24 cellular contexts compared by ENCODE assay signal in genomic region chr13:99429670-99430069, GRCh38.
DNase-seq lines count a peak whose midpoint lies in the region; ATAC-seq and TF ChIP-seq lines count a peak whose summit lies in the region.
"Had no signal": no experiment of that assay in that cellular context is flagged by ENCODE, and none has a peak within 500 bp of the region (broad histone marks: within the 10 kb centered on the region; RNA-seq: fewer than 3 reads in every experiment).

No MANE protein-coding gene starts in this region.

- DNase-seq in activated CD4-positive, alpha-beta T cell treated with anti-CD3 and anti-CD28 coated beads, Interleukin-2, amount 10 ng/mL, durations not matched to agents 24 days and 14 days, result no peak
- DNase-seq in activated CD4-positive, alpha-beta T cell treated with anti-CD3 and anti-CD28 coated beads, Interleukin-2, amount 50 U/mL, for 48 hours, result no peak
- DNase-seq in endodermal cell, result peak; percentile 8
- no peak for DNase-seq in NCI-H748 treated with DMSO at 0.1 percent for 48 hours (lab: John Stamatoyannopoulos, UW)
- no peak for DNase-seq in left colon
- DNase-seq: ACHN; Calu3; CD8-positive, alpha-beta memory T cell; DMS153; IMR-90; MV-4-11; NCI-H1694; NCI-H2081; NCI-H2171 treated with DMSO at 0.1 percent for 48 hours; NCI-H524 treated with DMSO at 0.1 percent for 48 hours; PC-9; RPMI8226; SHP77; SW 1271 had no signal

- TF ChIP-seq CTCF in endodermal cell (conservative IDR thresholded peaks at IDR 0.05), result no peak

- H3K27me3 ChIP-seq in BLaER1 treated with 17β-estradiol and CSF1 and Interleukin-3, amounts not matched to agents 10 nM and 100 nM, result no peaks in the 10 kb centered on the region
- no peaks in the 10 kb centered on the region for H3K27me3 ChIP-seq in endodermal cell (ENCODE audit: control insufficient read depth, insufficient read depth, low read length, poor library complexity, severe bottlenecking)

- no peaks in the 10 kb centered on the region for H3K36me3 ChIP-seq in BLaER1 treated with 17β-estradiol and CSF1 and Interleukin-3, amounts not matched to agents 10 nM and 100 nM
- no peaks in the 10 kb centered on the region for H3K36me3 ChIP-seq in endodermal cell (ENCODE audit: control insufficient read depth, insufficient read depth, low read length)

- WGBS in endodermal cell (ENCODE audit: insufficient coverage in 1 of 2, insufficient read length in 1 of 2), 2 experiments, result 95 to 98% methylated on average over 7 to 10 of the region's 10 CpGs

- peak overlapping the region in 9 of 11 experiments; percentile 3 to 50 (median 26); a peak in 13 of 22 replicates for H3K4me2 ChIP-seq in BLaER1 treated with 17β-estradiol and CSF1 and Interleukin-3, amounts not matched to agents 10 nM and 100 nM
- H3K4me2 ChIP-seq: PC-9 had no signal

- no peak for ATAC-seq in GM19351 (IDR thresholded peaks at IDR 0.05; ENCODE audit: unreplicated experiment)
- no peak for ATAC-seq in left colon

- no peak overlapping the region for H3K4me3 ChIP-seq in BLaER1 treated with 17β-estradiol and CSF1 and Interleukin-3, amounts not matched to agents 10 nM and 100 nM
- H3K4me3 ChIP-seq in endodermal cell (ENCODE audit: low read length), result no peak overlapping the region
- H3K4me3 ChIP-seq: PC-9 had no signal

- H3K36me3 Mint-ChIP-seq in activated CD4-positive, alpha-beta T cell treated with anti-CD3 and anti-CD28 coated beads, Interleukin-2, amount 10 ng/mL, durations not matched to agents 24 days and 14 days (ENCODE audit: low read depth), result peaks cover 3% of the 10 kb centered on the region
- H3K36me3 Mint-ChIP-seq in IgD-negative memory B cell, result peaks cover 3% of the 10 kb centered on the region
- H3K36me3 Mint-ChIP-seq in endodermal cell (ENCODE audit: low read depth), result no peaks in the 10 kb centered on the region
- H3K36me3 Mint-ChIP-seq: CD8-positive, alpha-beta memory T cell had no signal

- no peak overlapping the region for H3K4me3 Mint-ChIP-seq in activated CD4-positive, alpha-beta T cell treated with anti-CD3 and anti-CD28 coated beads, Interleukin-2, amount 10 ng/mL, durations not matched to agents 24 days and 14 days
- peak overlapping the region in 3 of 4 donors; percentile 38 to 73 (median 65) for H3K4me3 Mint-ChIP-seq in IgD-negative memory B cell
- H3K4me3 Mint-ChIP-seq in endodermal cell, result no peak overlapping the region
- H3K4me3 Mint-ChIP-seq: CD8-positive, alpha-beta memory T cell had no signal

- no peak overlapping the region for H3K27ac ChIP-seq in BLaER1 treated with 17β-estradiol and CSF1 and Interleukin-3, amounts not matched to agents 10 nM and 100 nM
- no peak overlapping the region for H3K27ac ChIP-seq in endodermal cell (ENCODE audit: low read depth, low read length)
- H3K27ac ChIP-seq: 22Rv1, C4-2B, PC-9 had no signal

- no peaks in the 10 kb centered on the region for H4K20me1 ChIP-seq in BLaER1 treated with 17β-estradiol and CSF1 and Interleukin-3, amounts not matched to agents 10 nM and 100 nM

- intact Hi-C loops in activated CD4-positive, alpha-beta T cell treated with anti-CD3 and anti-CD28 coated beads, Interleukin-2, amount 10 ng/mL, durations not matched to agents 24 days and 14 days (cut with micrococcal nuclease), result loop anchor here (10.0 kb wide), 1 partner anchor 375 kb away; no protein-coding TSS in a partner anchor
- intact Hi-C loops in left colon (cut with DNase I, micrococcal nuclease), result loop anchor here in 1 of 2 donors (10.0 kb wide), 1 partner anchor 255 kb away; no protein-coding TSS in a partner anchor

- peaks cover 52 to 73% (median 64%) of the 10 kb centered on the region in 10 experiments for H3K4me1 ChIP-seq in BLaER1 treated with 17β-estradiol and CSF1 and Interleukin-3, amounts not matched to agents 10 nM and 100 nM
- peaks cover 9% of the 10 kb centered on the region for H3K4me1 ChIP-seq in endodermal cell (ENCODE audit: control insufficient read depth, insufficient read depth, low read length)

- H3K4me1 Mint-ChIP-seq in activated CD4-positive, alpha-beta T cell treated with anti-CD3 and anti-CD28 coated beads, Interleukin-2, amount 10 ng/mL, durations not matched to agents 24 days and 14 days, result peaks cover 65% of the 10 kb centered on the region
- H3K4me1 Mint-ChIP-seq in IgD-negative memory B cell, result peaks cover 54 to 62% (median 56%) of the 10 kb centered on the region in 3 donors
- peaks cover 11% of the 10 kb centered on the region for H3K4me1 Mint-ChIP-seq in endodermal cell

- H3K9ac ChIP-seq in BLaER1 treated with 17β-estradiol and CSF1 and Interleukin-3, amounts not matched to agents 10 nM and 100 nM, result no peak overlapping the region
- no peak overlapping the region for H3K9ac ChIP-seq in endodermal cell (ENCODE audit: extremely low read depth, low read length, poor library complexity, severe bottlenecking)

- no peaks in the 10 kb centered on the region for H3K27me3 Mint-ChIP-seq in activated CD4-positive, alpha-beta T cell treated with anti-CD3 and anti-CD28 coated beads, Interleukin-2, amount 10 ng/mL, durations not matched to agents 24 days and 14 days
- H3K27me3 Mint-ChIP-seq in IgD-negative memory B cell (no peaks in the 10 kb centered on the region), endodermal cell (ENCODE audit: insufficient read depth) (peaks cover 5% of the 10 kb centered on the region)
- H3K27me3 Mint-ChIP-seq: CD8-positive, alpha-beta memory T cell had no signal

- H3K9me3 Mint-ChIP-seq in activated CD4-positive, alpha-beta T cell treated with anti-CD3 and anti-CD28 coated beads, Interleukin-2, amount 10 ng/mL, durations not matched to agents 24 days and 14 days, result peaks cover 5% of the 10 kb centered on the region
- H3K9me3 Mint-ChIP-seq in IgD-negative memory B cell (peaks cover 0 to 8% (median 2%) of the 10 kb centered on the region in 3 donors), endodermal cell (no peaks in the 10 kb centered on the region)
- H3K9me3 Mint-ChIP-seq: CD8-positive, alpha-beta memory T cell had no signal

- H3K27ac Mint-ChIP-seq in activated CD4-positive, alpha-beta T cell treated with anti-CD3 and anti-CD28 coated beads, Interleukin-2, amount 10 ng/mL, durations not matched to agents 24 days and 14 days, result peak overlapping the region; percentile 20
- H3K27ac Mint-ChIP-seq in IgD-negative memory B cell, result peak overlapping the region; percentile 26 to 69 (median 69)
- no peak overlapping the region for H3K27ac Mint-ChIP-seq in endodermal cell

- peaks cover 8 to 42% (median 35%) of the 10 kb centered on the region in 11 experiments; a peak in 20 of 22 replicates for H3K9me3 ChIP-seq in BLaER1 treated with 17β-estradiol and CSF1 and Interleukin-3, amounts not matched to agents 10 nM and 100 nM (replicated peaks in 1 of 11)
- no peaks in the 10 kb centered on the region for H3K9me3 ChIP-seq in endodermal cell (ENCODE audit: control insufficient read depth, low read length)

Comparison
In these comparisons a context has a peak if more than half of its experiments do, and no peak if none do; other contexts are left out.
1. H3K4me3 Mint-ChIP-seq: peak in IgD-negative memory B cell (3 of 4); none in activated CD4-positive, alpha-beta T cell treated with anti-CD3 and anti-CD28 coated beads, Interleukin-2, amount 10 ng/mL, durations not matched to agents 24 days and 14 days (single experiment) and endodermal cell (single experiment).